ENCODE assay signal across 25 cellular contexts in genomic region chr7:13803134-13803533, GRCh38.
DNase-seq lines count a peak whose midpoint lies in the region; ATAC-seq, FAIRE-seq and TF ChIP-seq lines count a peak whose summit lies in the region.
"Had no signal": no experiment of that assay in that cellular context is flagged by ENCODE, and none has a peak within 500 bp of the region (broad histone marks: within the 10 kb centered on the region; RNA-seq: fewer than 3 reads in every experiment).

No MANE protein-coding gene starts in this region.

- WGBS in mammary epithelial cell (ENCODE audit: low coverage, missing lambda C conversion rate), result 42% methylated on average over 8 of the region's 8 CpGs
- 15% methylated on average over 8 of the region's 8 CpGs for WGBS in K562 (ENCODE audit: insufficient coverage, low coverage, missing lambda C conversion rate)

- H3K27me3 ChIP-seq in mammary epithelial cell (ENCODE audit: insufficient read depth, low read length) (no peaks in the 10 kb centered on the region), K562 (ENCODE audit: control insufficient read depth in 2 of 2, insufficient read depth in 2 of 2, low read length in 2 of 2) (no peaks in the 10 kb centered on the region), foreskin keratinocyte (no peaks in the 10 kb centered on the region), Peyer's patch (no peaks in the 10 kb centered on the region)
- H3K27me3 ChIP-seq: BE2C; BLaER1 treated with 17β-estradiol and CSF1 and Interleukin-3, amounts not matched to agents 10 nM and 100 nM had no signal

- no peak overlapping the region for H3K4me3 Mint-ChIP-seq in MCF 10A (ENCODE audit: unreplicated experiment)
- H3K4me3 Mint-ChIP-seq: CD14-positive monocyte; CD4-positive, alpha-beta T cell; CD8-positive, alpha-beta memory T cell; GM23338 had no signal

- H3K27ac ChIP-seq in mammary epithelial cell (ENCODE audit: insufficient read depth, low read depth, low read length) (no peak overlapping the region), K562 (ENCODE audit: extremely low read depth, low read depth, low read length) (no peak overlapping the region), foreskin keratinocyte (peak overlapping the region; percentile 87), Peyer's patch (no peak overlapping the region)
- H3K27ac ChIP-seq: A549; BLaER1 treated with 17β-estradiol and CSF1 and Interleukin-3, amounts not matched to agents 10 nM and 100 nM had no signal

- dilution Hi-C loops in mammary epithelial cell (cut with HindIII; ENCODE audit: low sequenced_read_pairs), result no loop called here

- peaks cover 8% of the 10 kb centered on the region for H3K4me1 ChIP-seq in mammary epithelial cell (ENCODE audit: insufficient read depth, low read length)
- H3K4me1 ChIP-seq in K562 (replicated peaks in 1 of 2; ENCODE audit: control insufficient read depth in 2 of 2, insufficient read depth in 2 of 2, low read length in 2 of 2), result no peaks in the 10 kb centered on the region; a peak in 1 of 5 replicates
- H3K4me1 ChIP-seq in foreskin keratinocyte, result peaks cover 22% of the 10 kb centered on the region
- no peaks in the 10 kb centered on the region for H3K4me1 ChIP-seq in Peyer's patch
- H3K4me1 ChIP-seq: A549; BE2C; BLaER1 treated with 17β-estradiol and CSF1 and Interleukin-3, amounts not matched to agents 10 nM and 100 nM had no signal

- POLR2A ChIA-PET in MCF 10A (lab: Yijun Ruan, JAX), result no interaction called here
- POLR2A ChIA-PET in K562 (lab: Yijun Ruan, JAX), result interaction anchor here (0.9 kb wide), 1 partner anchor 16 kb away, joined by 3 read pairs; no protein-coding TSS in a partner anchor

- no peaks in the 10 kb centered on the region for H4K20me1 ChIP-seq in mammary epithelial cell (ENCODE audit: insufficient read depth, low read length)
- H4K20me1 ChIP-seq in K562 (replicated peaks; ENCODE audit: control insufficient read depth, insufficient read depth, low read length), result no peaks in the 10 kb centered on the region
- H4K20me1 ChIP-seq: BLaER1 treated with 17β-estradiol and CSF1 and Interleukin-3, amounts not matched to agents 10 nM and 100 nM had no signal

- no peak for TF ChIP-seq POLR2A in K562 (conservative IDR thresholded peaks at IDR 0.05)
- TF ChIP-seq POLR2A in Peyer's patch (IDR thresholded peaks at IDR 0.05), result no peak

- H3K9ac ChIP-seq in mammary epithelial cell (ENCODE audit: insufficient read depth, low read length) (no peak overlapping the region), K562 (ENCODE audit: insufficient read depth in 1 of 2, low read depth in 2 of 2, low read length in 2 of 2) (no peak overlapping the region; a peak in 1 of 4 replicates)
- H3K9ac ChIP-seq: BLaER1 treated with 17β-estradiol and CSF1 and Interleukin-3, amounts not matched to agents 10 nM and 100 nM had no signal

- no peaks in the 10 kb centered on the region for H3K9me3 Mint-ChIP-seq in MCF 10A (ENCODE audit: unreplicated experiment)

- ATAC-seq in K562 (peak; percentile 41; the same call in 2 of the 3 replicates), foreskin keratinocyte (peak; percentile 47), GM21737 (IDR thresholded peaks at IDR 0.05; ENCODE audit: unreplicated experiment) (no peak)
- ATAC-seq: A549, GM23338 had no signal

- H3K9me3 ChIP-seq in mammary epithelial cell (replicated peaks; ENCODE audit: insufficient read depth, low read length) (no peaks in the 10 kb centered on the region), K562 (replicated peaks; ENCODE audit: control insufficient read depth, insufficient read depth, low read depth, low read length) (no peaks in the 10 kb centered on the region), Peyer's patch (no peaks in the 10 kb centered on the region)
- H3K9me3 ChIP-seq: A549; BE2C; BLaER1 treated with 17β-estradiol and CSF1 and Interleukin-3, amounts not matched to agents 10 nM and 100 nM had no signal

- H2AFZ ChIP-seq in mammary epithelial cell (ENCODE audit: low read depth, low read length) (peak overlapping the region; percentile 17), K562 (ENCODE audit: low read depth, low read length) (no peak overlapping the region)
- H2AFZ ChIP-seq: GM23338 had no signal

- no peak for FAIRE-seq in K562 (lab: Jason Lieb, UNC)
- FAIRE-seq: A549, D721Med, GM12891, H54 had no signal

- H3K4me3 ChIP-seq in mammary epithelial cell (replicated peaks in 1 of 3; ENCODE audit: insufficient read depth in 1 of 3, low read depth in 2 of 3, low read length in 3 of 3) (no peak overlapping the region), K562 (no peak overlapping the region), Peyer's patch (no peak overlapping the region)
- H3K4me3 ChIP-seq: A549; BLaER1 treated with 17β-estradiol and CSF1 and Interleukin-3, amounts not matched to agents 10 nM and 100 nM; GM23338 had no signal

- H3K9me1 ChIP-seq in K562 (ENCODE audit: control insufficient read depth, insufficient read depth, low read length), result no peaks in the 10 kb centered on the region

- H3K79me2 ChIP-seq in mammary epithelial cell (ENCODE audit: insufficient read depth, low read length) (no peaks in the 10 kb centered on the region), K562 (ENCODE audit: control insufficient read depth, insufficient read depth, low read length) (no peaks in the 10 kb centered on the region)

- H3K36me3 Mint-ChIP-seq in MCF 10A (ENCODE audit: insufficient read depth, unreplicated experiment), result no peaks in the 10 kb centered on the region
- H3K36me3 Mint-ChIP-seq: CD14-positive monocyte had no signal

- no peaks in the 10 kb centered on the region for H3K27me3 Mint-ChIP-seq in MCF 10A (ENCODE audit: insufficient read depth, unreplicated experiment)
- H3K27me3 Mint-ChIP-seq: CD4-positive, alpha-beta T cell had no signal

- intact Hi-C loops in mammary epithelial cell (cut with micrococcal nuclease), result no loop called here
- intact Hi-C loops in MCF 10A (cut with micrococcal nuclease), result no loop called here
- intact Hi-C loops in K562 (cut with micrococcal nuclease), result no loop called here

- TF ChIP-seq CTCF in mammary epithelial cell (conservative IDR thresholded peaks at IDR 0.05 in 1 of 2, IDR thresholded peaks at IDR 0.05 in 1 of 2; ENCODE audit: extremely low read depth in 1 of 2, insufficient read depth in 1 of 2, low read depth in 1 of 2, low read length in 2 of 2), result no peak
- no peak for TF ChIP-seq CTCF in MCF 10A (IDR thresholded peaks at IDR 0.05; ENCODE audit: unreplicated experiment)
- no peak for TF ChIP-seq CTCF in K562 (IDR thresholded peaks at IDR 0.05 in 2 of 3, conservative IDR thresholded peaks at IDR 0.05 in 1 of 3; ENCODE audit: insufficient read depth in 2 of 3, low read depth in 1 of 3, low read length in 3 of 3)
- no peak for TF ChIP-seq CTCF in foreskin keratinocyte (conservative IDR thresholded peaks at IDR 0.05)
- TF ChIP-seq CTCF in Peyer's patch (IDR thresholded peaks at IDR 0.05), result no peak

- no peaks in the 10 kb centered on the region for H3K36me3 ChIP-seq in mammary epithelial cell (ENCODE audit: insufficient read depth, low read length)
- no peaks in the 10 kb centered on the region for H3K36me3 ChIP-seq in K562 (ENCODE audit: control insufficient read depth, insufficient read depth, low read length)
- H3K36me3 ChIP-seq in Peyer's patch, result no peaks in the 10 kb centered on the region
- H3K36me3 ChIP-seq: BE2C; BLaER1 treated with 17β-estradiol and CSF1 and Interleukin-3, amounts not matched to agents 10 nM and 100 nM had no signal

- DNase-seq in mammary epithelial cell (peak; percentile 85), MCF 10A (ENCODE audit: unreplicated experiment) (no peak), K562 (ENCODE audit: extremely low read depth in 1 of 4, low spot score in 3 of 4) (no peak), foreskin keratinocyte (peak; percentile 25 to 27), Peyer's patch (no peak), cerebellar cortex (ENCODE audit: low spot score) (no peak)
- DNase-seq: 8988T; ACHN; AML-193; BE2C; CD4-positive, alpha-beta T cell; CD8-positive, alpha-beta memory T cell; DMS 273 treated with DMSO at 0.1 percent for 48 hours; DMS79; EL; GF-D8; HCEC 1CT had no signal

- TF ChIP-seq RAD21 in K562 (CRISPR knock-in tag; conservative IDR thresholded peaks at IDR 0.05 in 1 of 2, IDR thresholded peaks at IDR 0.05 in 1 of 2), result no peak

- BruUV-seq in mammary epithelial cell (replicated peaks; lab: Mats Ljungman, UMichigan) (no TSS peak), MCF 10A (replicated peaks; lab: Mats Ljungman, UMichigan) (no TSS peak), K562 (replicated peaks; lab: Mats Ljungman, UMichigan) (no TSS peak)

- peaks cover 5% of the 10 kb centered on the region for H3K4me1 Mint-ChIP-seq in MCF 10A (ENCODE audit: insufficient read depth, unreplicated experiment)
- H3K4me1 Mint-ChIP-seq: CD14-positive monocyte had no signal

- no peak for TF ChIP-seq EP300 in K562 (IDR thresholded peaks at IDR 0.05; ENCODE audit: low read length)

- no peak overlapping the region for H3K27ac Mint-ChIP-seq in MCF 10A (ENCODE audit: low read depth, unreplicated experiment)
- H3K27ac Mint-ChIP-seq: CD14-positive monocyte; CD4-positive, alpha-beta T cell; CD8-positive, alpha-beta memory T cell; GM23338 had no signal

- H3K4me2 ChIP-seq in mammary epithelial cell (ENCODE audit: insufficient read depth, low read depth, low read length) (no peak overlapping the region), K562 (ENCODE audit: insufficient read depth, low read length) (peak overlapping the region; percentile 26; the same call in 1 of the 2 replicates)
- H3K4me2 ChIP-seq: A549; BLaER1 treated with 17β-estradiol and CSF1 and Interleukin-3, amounts not matched to agents 10 nM and 100 nM; GM23338 had no signal

- in situ Hi-C loops in mammary epithelial cell (cut with MboI; ENCODE audit: low sequenced_read_pairs in 2 of 2), result no loop called here
- in situ Hi-C loops in K562 (cut with MboI), result no loop called here

- CTCF ChIA-PET in mammary epithelial cell (lab: Charles Lee; ENCODE audit: low non-redundant PET), result no interaction called here
- CTCF ChIA-PET in MCF 10A (lab: Yijun Ruan, JAX), result no interaction called here
- CTCF ChIA-PET in K562 (lab: Yijun Ruan, JAX; ENCODE audit: low intra/inter-chr PET ratio), result no interaction called here

TF ChIP-seq in K562, 482 proteins besides CTCF, POLR2A, EP300 and RAD21 (continues in another document):
- TF ChIP-seq BRCA1 (IDR thresholded peaks at IDR 0.05) (no peak), BRCA1 (CRISPR knock-in tag; IDR thresholded peaks at IDR 0.05) (no peak), E2F3 (CRISPR knock-in tag; IDR thresholded peaks at IDR 0.05) (no peak), ZEB2 (IDR thresholded peaks at IDR 0.05) (no peak), ZNF644 (tag; IDR thresholded peaks at IDR 0.05; ENCODE audit: low read depth) (no peak), CBFA2T2 (conservative IDR thresholded peaks at IDR 0.05) (no peak), ATF7 (IDR thresholded peaks at IDR 0.05) (no peak)

Comparison
In these comparisons a context has a peak if more than half of its experiments do, and no peak if none do; other contexts are left out.
1. DNase-seq: peak in mammary epithelial cell (single experiment) and foreskin keratinocyte (2 of 2); none in MCF 10A (single experiment), K562 (0 of 4), Peyer's patch (0 of 3) and cerebellar cortex (single experiment).